Comparison of ENCODE assay signal across 9 cellular contexts in genomic region chr5:157324237-157324636, GRCh38. TPM values are rescaled to one million over a fixed set of nuclear protein-coding genes. Genes with fewer than 3 reads are reported as not detected.
A peak's percentile ranks its signal among the peaks of the same experiment; 100 is the strongest.
DNase-seq lines count a peak whose midpoint lies in the region; ATAC-seq and TF ChIP-seq lines count a peak whose summit lies in the region.
"Had no signal": no experiment of that assay in that cellular context is flagged by ENCODE, and none has a peak within 500 bp of the region (broad histone marks: within the 10 kb centered on the region; RNA-seq: fewer than 3 reads in every experiment).

No MANE protein-coding gene starts in this region.

- H3K4me1 ChIP-seq in KMS-11 (ENCODE audit: low read depth, poor library complexity, severe bottlenecking), result no peaks in the 10 kb centered on the region

- no peak overlapping the region for H3K27ac ChIP-seq in KMS-11

- no peaks in the 10 kb centered on the region for H3K27me3 ChIP-seq in KMS-11 (ENCODE audit: insufficient read depth, low read depth)

- H3K36me3 ChIP-seq in KMS-11 (ENCODE audit: insufficient read depth), result no peaks in the 10 kb centered on the region

- no peak overlapping the region for H3K9ac ChIP-seq in KMS-11

- TF ChIP-seq CTCF in KMS-11 (conservative IDR thresholded peaks at IDR 0.05; ENCODE audit: low read depth, low read length) (peak; percentile 61), progenitor cell of endocrine pancreas (IDR thresholded peaks at IDR 0.05; ENCODE audit: unreplicated experiment) (peak; percentile 32)

- ATAC-seq in HG02763 (IDR thresholded peaks at IDR 0.05; ENCODE audit: unreplicated experiment) (no peak), GM21381 (IDR thresholded peaks at IDR 0.05; ENCODE audit: unreplicated experiment) (no peak)

- no peak overlapping the region for H3K4me3 ChIP-seq in KMS-11 (IDR thresholded peaks at IDR 0.05; ENCODE audit: insufficient read depth, low read depth, low read length)

- peak overlapping the region; percentile 68 for H3K27ac Mint-ChIP-seq in activated naive CD8-positive, alpha-beta T cell
- no peak overlapping the region for H3K27ac Mint-ChIP-seq in activated naive CD8-positive, alpha-beta T cell treated with anti-CD3 and anti-CD28 coated beads for 36 hours
- H3K27ac Mint-ChIP-seq in progenitor cell of endocrine pancreas, result no peak overlapping the region
- H3K27ac Mint-ChIP-seq in activated naive CD4-positive, alpha-beta T cell treated with anti-CD3 and anti-CD28 coated beads, Interleukin-2, amount 10 ng/mL, durations not matched to agents 7 days and 5 days, result no peak overlapping the region

- H3K4me2 ChIP-seq in KMS-11, result no peak overlapping the region

- H2AFZ ChIP-seq in KMS-11 (ENCODE audit: low read depth), result no peak overlapping the region

- no peaks in the 10 kb centered on the region for H4K20me1 ChIP-seq in KMS-11 (ENCODE audit: insufficient read depth)

- H3K27me3 Mint-ChIP-seq in activated naive CD8-positive, alpha-beta T cell, result no peaks in the 10 kb centered on the region
- H3K27me3 Mint-ChIP-seq in activated naive CD8-positive, alpha-beta T cell treated with anti-CD3 and anti-CD28 coated beads for 36 hours, result no peaks in the 10 kb centered on the region
- no peaks in the 10 kb centered on the region for H3K27me3 Mint-ChIP-seq in progenitor cell of endocrine pancreas
- no peaks in the 10 kb centered on the region for H3K27me3 Mint-ChIP-seq in activated naive CD4-positive, alpha-beta T cell treated with anti-CD3 and anti-CD28 coated beads, Interleukin-2, amount 10 ng/mL, durations not matched to agents 7 days and 5 days

- CTCF ChIA-PET in activated naive CD4-positive, alpha-beta T cell treated with anti-CD3 and anti-CD28 coated beads, Interleukin-2, amount 10 ng/mL, durations not matched to agents 7 days and 5 days (lab: Charles Lee), result interaction anchor here (0.6 to 8.0 kb wide), 11 partner anchors 8 to 419 kb away, joined by 3 to 76 read pairs (median 5); partner anchors contain the start of gene LSM11

- no peaks in the 10 kb centered on the region for H3K9me3 Mint-ChIP-seq in activated naive CD8-positive, alpha-beta T cell (ENCODE audit: low read depth)
- H3K9me3 Mint-ChIP-seq in activated naive CD8-positive, alpha-beta T cell treated with anti-CD3 and anti-CD28 coated beads for 36 hours, result no peaks in the 10 kb centered on the region
- H3K9me3 Mint-ChIP-seq in progenitor cell of endocrine pancreas (ENCODE audit: low read depth), result no peaks in the 10 kb centered on the region
- no peaks in the 10 kb centered on the region for H3K9me3 Mint-ChIP-seq in activated naive CD4-positive, alpha-beta T cell treated with anti-CD3 and anti-CD28 coated beads, Interleukin-2, amount 10 ng/mL, durations not matched to agents 7 days and 5 days

- peaks cover 28% of the 10 kb centered on the region for H3K4me1 Mint-ChIP-seq in activated naive CD8-positive, alpha-beta T cell (ENCODE audit: low read depth)
- H3K4me1 Mint-ChIP-seq in activated naive CD8-positive, alpha-beta T cell treated with anti-CD3 and anti-CD28 coated beads for 36 hours, result peaks cover 22% of the 10 kb centered on the region
- H3K4me1 Mint-ChIP-seq in progenitor cell of endocrine pancreas (ENCODE audit: low read depth), result no peaks in the 10 kb centered on the region
- H3K4me1 Mint-ChIP-seq in activated naive CD4-positive, alpha-beta T cell treated with anti-CD3 and anti-CD28 coated beads, Interleukin-2, amount 10 ng/mL, durations not matched to agents 7 days and 5 days, result peaks cover 31% of the 10 kb centered on the region

- no peak overlapping the region for H3K4me3 Mint-ChIP-seq in activated naive CD8-positive, alpha-beta T cell
- no peak overlapping the region for H3K4me3 Mint-ChIP-seq in activated naive CD8-positive, alpha-beta T cell treated with anti-CD3 and anti-CD28 coated beads for 36 hours
- H3K4me3 Mint-ChIP-seq in progenitor cell of endocrine pancreas (ENCODE audit: low read depth), result no peak overlapping the region
- H3K4me3 Mint-ChIP-seq in activated naive CD4-positive, alpha-beta T cell treated with anti-CD3 and anti-CD28 coated beads, Interleukin-2, amount 10 ng/mL, durations not matched to agents 7 days and 5 days, result no peak overlapping the region

- H3K79me2 ChIP-seq in KMS-11 (ENCODE audit: insufficient read depth, low read depth), result no peaks in the 10 kb centered on the region

- DNase-seq in activated naive CD8-positive, alpha-beta T cell treated with anti-CD3 and anti-CD28 coated beads for 36 hours, result no peak
- DNase-seq in dermis blood vessel endothelial cell (peak; percentile 5), progenitor cell of endocrine pancreas (ENCODE audit: low spot score, unreplicated experiment) (no peak)
- no peak for DNase-seq in activated naive CD4-positive, alpha-beta T cell treated with anti-CD3 and anti-CD28 coated beads, Interleukin-2, amount 10 ng/mL, durations not matched to agents 7 days and 5 days
- DNase-seq: cortex of kidney had no signal

- H3K36me3 Mint-ChIP-seq in activated naive CD8-positive, alpha-beta T cell, result peaks cover 10% of the 10 kb centered on the region
- peaks cover 28% of the 10 kb centered on the region for H3K36me3 Mint-ChIP-seq in activated naive CD8-positive, alpha-beta T cell treated with anti-CD3 and anti-CD28 coated beads for 36 hours
- H3K36me3 Mint-ChIP-seq in progenitor cell of endocrine pancreas (ENCODE audit: insufficient read depth), result peaks cover 16% of the 10 kb centered on the region
- H3K36me3 Mint-ChIP-seq in activated naive CD4-positive, alpha-beta T cell treated with anti-CD3 and anti-CD28 coated beads, Interleukin-2, amount 10 ng/mL, durations not matched to agents 7 days and 5 days, result peaks cover 90% of the 10 kb centered on the region

RNA-seq across cellular contexts. Expression of gene CYFIP2, which starts 58.3 kb away (rescaled TPM):
- total RNA-seq in activated naive CD8-positive, alpha-beta T cell treated with anti-CD3 and anti-CD28 coated beads for 36 hours, result 100 to 1,000 TPM; 324 to 325 TPM
- total RNA-seq in dermis blood vessel endothelial cell, result 11.7 and 12.6 TPM in 2 replicates
- 85.1 and 88.5 TPM in 2 replicates for total RNA-seq in progenitor cell of endocrine pancreas
